ENCODE assay signal across 20 cellular contexts in genomic region chr16:11134722-11135121, GRCh38.
A peak's percentile ranks its signal among the peaks of the same experiment; 100 is the strongest.
DNase-seq lines count a peak whose midpoint lies in the region; ATAC-seq and TF ChIP-seq lines count a peak whose summit lies in the region.
"Had no signal": no experiment of that assay in that cellular context is flagged by ENCODE, and none has a peak within 500 bp of the region (broad histone marks: within the 10 kb centered on the region; RNA-seq: fewer than 3 reads in every experiment).

No MANE protein-coding gene starts in this region.

- intact Hi-C loops in activated T-helper 1 cell treated with anti-CD3 and anti-CD28 coated beads, Interleukin-12 subunit alpha, Interleukin-12 subunit beta, Interleukin-2, Interleukin-4 antibody, amounts not matched to agents 30 ng/mL and 10 ng/mL and 1 ng/mL, durations not matched to agents 14 hours and 24 hours and 36 hours (cut with micrococcal nuclease) = no loop called here

- peak overlapping the region in 1 of 5 donors; percentile 72 for H3K9ac ChIP-seq in subcutaneous abdominal adipose tissue (ENCODE audit: low read length in 5 of 5)
- H3K9ac ChIP-seq: parathyroid adenoma had no signal

- H3K9me3 Mint-ChIP-seq in activated CD4-positive, alpha-beta T cell treated with anti-CD3 and anti-CD28 coated beads, Interleukin-2, amount 10 ng/mL, durations not matched to agents 7 days and 5 days = no peaks in the 10 kb centered on the region
- no peaks in the 10 kb centered on the region for H3K9me3 Mint-ChIP-seq in chondrocyte (ENCODE audit: low read depth)
- H3K9me3 Mint-ChIP-seq in activated T-helper 1 cell treated with anti-CD3 and anti-CD28 coated beads, Interleukin-12 subunit alpha, Interleukin-12 subunit beta, Interleukin-2, Interleukin-4 antibody, amounts not matched to agents 30 ng/mL and 10 ng/mL and 1 ng/mL, durations not matched to agents 14 hours and 24 hours and 36 hours = no peaks in the 10 kb centered on the region
- H3K9me3 Mint-ChIP-seq: IgD-negative memory B cell; natural killer cell treated with Interleukin-12 subunit alpha and Interleukin-12 subunit beta and Interleukin-15 and Interleukin-18, amount 100 ng/mL, for 72 hours had no signal

- no peaks in the 10 kb centered on the region for H3K27me3 Mint-ChIP-seq in activated CD4-positive, alpha-beta T cell treated with anti-CD3 and anti-CD28 coated beads, Interleukin-2, amount 10 ng/mL, durations not matched to agents 7 days and 5 days
- no peaks in the 10 kb centered on the region for H3K27me3 Mint-ChIP-seq in chondrocyte (ENCODE audit: low read depth)
- no peaks in the 10 kb centered on the region for H3K27me3 Mint-ChIP-seq in activated T-helper 1 cell treated with anti-CD3 and anti-CD28 coated beads, Interleukin-12 subunit alpha, Interleukin-12 subunit beta, Interleukin-2, Interleukin-4 antibody, amounts not matched to agents 30 ng/mL and 10 ng/mL and 1 ng/mL, durations not matched to agents 14 hours and 24 hours and 36 hours (ENCODE audit: insufficient read depth)
- H3K27me3 Mint-ChIP-seq: B cell; IgD-negative memory B cell; natural killer cell treated with Interleukin-12 subunit alpha and Interleukin-12 subunit beta and Interleukin-15 and Interleukin-18, amount 100 ng/mL, for 72 hours had no signal

- H3K9me3 ChIP-seq in subcutaneous abdominal adipose tissue (ENCODE audit: control insufficient read depth in 5 of 5, low read length in 5 of 5) = no peaks in the 10 kb centered on the region
- H3K9me3 ChIP-seq: MG63, thoracic aorta had no signal

- peaks cover 84% of the 10 kb centered on the region for H3K4me1 Mint-ChIP-seq in activated CD4-positive, alpha-beta T cell treated with anti-CD3 and anti-CD28 coated beads, Interleukin-2, amount 10 ng/mL, durations not matched to agents 7 days and 5 days
- H3K4me1 Mint-ChIP-seq in chondrocyte (ENCODE audit: low read depth) = peaks cover 86% of the 10 kb centered on the region
- H3K4me1 Mint-ChIP-seq in activated T-helper 1 cell treated with anti-CD3 and anti-CD28 coated beads, Interleukin-12 subunit alpha, Interleukin-12 subunit beta, Interleukin-2, Interleukin-4 antibody, amounts not matched to agents 30 ng/mL and 10 ng/mL and 1 ng/mL, durations not matched to agents 14 hours and 24 hours and 36 hours (ENCODE audit: low read depth) = peaks cover 74% of the 10 kb centered on the region

- peak overlapping the region; percentile 83 for H3K27ac ChIP-seq in subcutaneous abdominal adipose tissue (ENCODE audit: low read depth, low read length)
- H3K27ac ChIP-seq in caudate nucleus (ENCODE audit: low read depth, low read length) = no peak overlapping the region
- H3K27ac ChIP-seq: parathyroid adenoma had no signal

- TF ChIP-seq CTCF in chondrocyte (IDR thresholded peaks at IDR 0.05) = no peak

- peaks cover 0 to 5% (median 0%) of the 10 kb centered on the region in 5 donors for H3K36me3 ChIP-seq in subcutaneous abdominal adipose tissue (ENCODE audit: control insufficient read depth in 5 of 5, insufficient read depth in 5 of 5, low read length in 5 of 5)
- H3K36me3 ChIP-seq: thoracic aorta had no signal

- no peak overlapping the region for H3K4me3 Mint-ChIP-seq in activated CD4-positive, alpha-beta T cell treated with anti-CD3 and anti-CD28 coated beads, Interleukin-2, amount 10 ng/mL, durations not matched to agents 7 days and 5 days
- no peak overlapping the region for H3K4me3 Mint-ChIP-seq in chondrocyte (ENCODE audit: unreplicated experiment)
- H3K4me3 Mint-ChIP-seq in activated T-helper 1 cell treated with anti-CD3 and anti-CD28 coated beads, Interleukin-12 subunit alpha, Interleukin-12 subunit beta, Interleukin-2, Interleukin-4 antibody, amounts not matched to agents 30 ng/mL and 10 ng/mL and 1 ng/mL, durations not matched to agents 14 hours and 24 hours and 36 hours = no peak overlapping the region
- H3K4me3 Mint-ChIP-seq: B cell; IgD-negative memory B cell; natural killer cell treated with Interleukin-12 subunit alpha and Interleukin-12 subunit beta and Interleukin-15 and Interleukin-18, amount 100 ng/mL, for 72 hours had no signal

- peaks cover 7 to 75% (median 60%) of the 10 kb centered on the region in 5 donors for H3K4me1 ChIP-seq in subcutaneous abdominal adipose tissue (ENCODE audit: control insufficient read depth in 5 of 5, insufficient read depth in 5 of 5, low read length in 5 of 5)

- peaks cover 67% of the 10 kb centered on the region for H3K36me3 Mint-ChIP-seq in activated CD4-positive, alpha-beta T cell treated with anti-CD3 and anti-CD28 coated beads, Interleukin-2, amount 10 ng/mL, durations not matched to agents 7 days and 5 days (ENCODE audit: low read depth)
- H3K36me3 Mint-ChIP-seq in chondrocyte (ENCODE audit: low read depth) = peaks cover 3% of the 10 kb centered on the region
- peaks cover 31% of the 10 kb centered on the region for H3K36me3 Mint-ChIP-seq in activated T-helper 1 cell treated with anti-CD3 and anti-CD28 coated beads, Interleukin-12 subunit alpha, Interleukin-12 subunit beta, Interleukin-2, Interleukin-4 antibody, amounts not matched to agents 30 ng/mL and 10 ng/mL and 1 ng/mL, durations not matched to agents 14 hours and 24 hours and 36 hours (ENCODE audit: low read depth)
- H3K36me3 Mint-ChIP-seq: natural killer cell treated with Interleukin-12 subunit alpha and Interleukin-12 subunit beta and Interleukin-15 and Interleukin-18, amount 100 ng/mL, for 72 hours had no signal

- peak overlapping the region in 1 of 5 donors; percentile 23 for H3K4me3 ChIP-seq in subcutaneous abdominal adipose tissue (ENCODE audit: low read depth in 1 of 5, low read length in 5 of 5)
- H3K4me3 ChIP-seq: MG63, thoracic aorta had no signal

- DNase-seq in activated CD4-positive, alpha-beta T cell treated with anti-CD3 and anti-CD28 coated beads, Interleukin-2, amount 10 ng/mL, durations not matched to agents 7 days and 5 days = no peak
- DNase-seq in activated CD4-positive, alpha-beta T cell treated with anti-CD3 and anti-CD28 coated beads for 48 hours = no peak
- DNase-seq in chondrocyte (ENCODE audit: low spot score) = peak; percentile 20
- DNase-seq in mesenteric fat pad (ENCODE audit: low spot score) = peak; percentile 88
- no peak for DNase-seq in caudate nucleus (lab: John Stamatoyannopoulos, UW)
- no peak for DNase-seq in activated T-helper 1 cell treated with anti-CD3 and anti-CD28 coated beads, Interleukin-12 subunit alpha, Interleukin-12 subunit beta, Interleukin-2, Interleukin-4 antibody, amounts not matched to agents 30 ng/mL and 10 ng/mL and 1 ng/mL, durations not matched to agents 14 hours and 24 hours and 36 hours (ENCODE audit: low spot score)
- DNase-seq: activated CD4-positive, alpha-beta T cell treated with anti-CD3 and anti-CD28 coated beads for 1 hour; dermis blood vessel endothelial cell; left colon; NCI-H146; NCI-H526 treated with DMSO at 0.1 percent for 48 hours; stimulated activated CD4-positive, alpha-beta T cell treated with anti-CD3 and anti-CD28 coated beads, Interleukin-1b, Interleukin-23, amount 100 ng/mL, for 48 hours had no signal

- peak overlapping the region; percentile 25 for H3K27ac Mint-ChIP-seq in activated CD4-positive, alpha-beta T cell treated with anti-CD3 and anti-CD28 coated beads, Interleukin-2, amount 10 ng/mL, durations not matched to agents 7 days and 5 days
- no peak overlapping the region for H3K27ac Mint-ChIP-seq in chondrocyte (ENCODE audit: unreplicated experiment)
- H3K27ac Mint-ChIP-seq in activated T-helper 1 cell treated with anti-CD3 and anti-CD28 coated beads, Interleukin-12 subunit alpha, Interleukin-12 subunit beta, Interleukin-2, Interleukin-4 antibody, amounts not matched to agents 30 ng/mL and 10 ng/mL and 1 ng/mL, durations not matched to agents 14 hours and 24 hours and 36 hours = no peak overlapping the region
- H3K27ac Mint-ChIP-seq: B cell, IgD-negative memory B cell had no signal

- CTCF ChIA-PET in activated CD4-positive, alpha-beta T cell treated with anti-CD3 and anti-CD28 coated beads, Interleukin-2, amount 10 ng/mL, durations not matched to agents 7 days and 5 days (lab: Charles Lee) = interaction anchor here (0.7 to 1.9 kb wide), 5 partner anchors 9 to 809 kb away, joined by 3 to 18 read pairs (median 4); no protein-coding TSS in a partner anchor

- ATAC-seq in HG03520 (IDR thresholded peaks at IDR 0.05; ENCODE audit: unreplicated experiment) = no peak
- ATAC-seq: left colon; natural killer cell treated with Interleukin-12 subunit alpha and Interleukin-12 subunit beta and Interleukin-15 and Interleukin-18, amount 100 ng/mL, for 72 hours had no signal

- POLR2A ChIA-PET in activated CD4-positive, alpha-beta T cell treated with anti-CD3 and anti-CD28 coated beads, Interleukin-2, amount 10 ng/mL, durations not matched to agents 7 days and 5 days (lab: Charles Lee) = no interaction called here

- H3K27me3 ChIP-seq in subcutaneous abdominal adipose tissue (ENCODE audit: control insufficient read depth in 5 of 5, insufficient read depth in 4 of 5, low read length in 5 of 5) = no peaks in the 10 kb centered on the region
- H3K27me3 ChIP-seq: MG63 had no signal

Comparison
In these comparisons a context has a peak if more than half of its experiments do, and no peak if none do; other contexts are left out.
1. DNase-seq: peak in chondrocyte (single experiment) and mesenteric fat pad (single experiment); none in activated CD4-positive, alpha-beta T cell treated with anti-CD3 and anti-CD28 coated beads, Interleukin-2, amount 10 ng/mL, durations not matched to agents 7 days and 5 days (single experiment), activated CD4-positive, alpha-beta T cell treated with anti-CD3 and anti-CD28 coated beads for 48 hours (single experiment), caudate nucleus (0 of 61) and activated T-helper 1 cell treated with anti-CD3 and anti-CD28 coated beads, Interleukin-12 subunit alpha, Interleukin-12 subunit beta, Interleukin-2, Interleukin-4 antibody, amounts not matched to agents 30 ng/mL and 10 ng/mL and 1 ng/mL, durations not matched to agents 14 hours and 24 hours and 36 hours (single experiment).